In genomic region chr15:98763179-98763578, GRCh38 we compare ENCODE assay signal across 25 cellular contexts.
DNase-seq lines count a peak whose midpoint lies in the region; ATAC-seq, FAIRE-seq and TF ChIP-seq lines count a peak whose summit lies in the region.
"Had no signal": no experiment of that assay in that cellular context is flagged by ENCODE, and none has a peak within 500 bp of the region (broad histone marks: within the 10 kb centered on the region; RNA-seq: fewer than 3 reads in every experiment).

No MANE protein-coding gene starts in this region.

- peaks cover 0 to 9% of the 10 kb centered on the region in 2 donors for H3K4me1 ChIP-seq in breast epithelium
- no peaks in the 10 kb centered on the region for H3K4me1 ChIP-seq in astrocyte (ENCODE audit: insufficient read depth, low read length)
- H3K4me1 ChIP-seq in HepG2 (ENCODE audit: insufficient read depth, low read length), result peaks cover 18% of the 10 kb centered on the region
- H3K4me1 ChIP-seq in thyroid gland, result peaks cover 28 to 50% of the 10 kb centered on the region in 2 donors

- no peak for TF ChIP-seq EP300 in HepG2 (IDR thresholded peaks at IDR 0.05; ENCODE audit: low read depth in 2 of 2, low read length in 2 of 2)
- no peak for TF ChIP-seq EP300 in HepG2 (CRISPR knock-in tag; IDR thresholded peaks at IDR 0.05; ENCODE audit: borderline replicate concordance)

- in situ Hi-C loops in HepG2 (cut with HindIII; ENCODE audit: extremely low pct_ligation_motif_present, low pct_unique_long_range_greater_than_20kb), result no loop called here

- H3K36me3 ChIP-seq in breast epithelium (no peaks in the 10 kb centered on the region), astrocyte (ENCODE audit: insufficient read depth, low read length) (no peaks in the 10 kb centered on the region), HepG2 (replicated peaks in 1 of 2; ENCODE audit: control insufficient read depth in 1 of 2, insufficient read depth in 2 of 2, low read length in 2 of 2) (no peaks in the 10 kb centered on the region), thyroid gland (no peaks in the 10 kb centered on the region)
- H3K36me3 ChIP-seq: esophagus muscularis mucosa, gastroesophageal sphincter, MG63 had no signal

- intact Hi-C loops in breast epithelium (cut with DNase I; ENCODE audit: low total_unique reads) (no loop called here), MCF 10A (cut with micrococcal nuclease) (no loop called here), HepG2 (cut with micrococcal nuclease; ENCODE audit: unreplicated experiment) (no loop called here), thyroid gland (cut with DNase I) (no loop called here)

- no peaks in the 10 kb centered on the region for H3K27me3 ChIP-seq in breast epithelium
- H3K27me3 ChIP-seq in astrocyte (ENCODE audit: insufficient read depth, low read length), result no peaks in the 10 kb centered on the region
- H3K27me3 ChIP-seq in HepG2 (ENCODE audit: control insufficient read depth in 1 of 2, insufficient read depth in 2 of 2, low read length in 2 of 2), result no peaks in the 10 kb centered on the region
- H3K27me3 ChIP-seq in thyroid gland, result no peaks in the 10 kb centered on the region
- H3K27me3 ChIP-seq: BLaER1, esophagus muscularis mucosa, gastroesophageal sphincter, MG63 had no signal

- no peak for TF ChIP-seq RAD21 in HepG2 (CRISPR knock-in tag; IDR thresholded peaks at IDR 0.05)

- no peak overlapping the region for H2AFZ ChIP-seq in astrocyte (ENCODE audit: low read depth, low read length)
- H2AFZ ChIP-seq in HepG2 (ENCODE audit: low read length), result no peak overlapping the region

- H3K27ac Mint-ChIP-seq in MCF 10A (ENCODE audit: low read depth, unreplicated experiment) (no peak overlapping the region), astrocyte (ENCODE audit: unreplicated experiment) (peak overlapping the region; percentile 77)

- no peak overlapping the region for H3K4me3 Mint-ChIP-seq in MCF 10A (ENCODE audit: unreplicated experiment)
- no peak overlapping the region for H3K4me3 Mint-ChIP-seq in astrocyte (ENCODE audit: unreplicated experiment)
- H3K4me3 Mint-ChIP-seq: activated T-cell treated with anti-CD3 and anti-CD28 coated beads, Interleukin-2, amount 50 U/mL, for 4 hours had no signal

- H3K4me2 ChIP-seq in astrocyte (ENCODE audit: low read length) (no peak overlapping the region), HepG2 (ENCODE audit: low read depth, low read length) (no peak overlapping the region)
- H3K4me2 ChIP-seq: BLaER1 had no signal

- ATAC-seq in HepG2 (no peak), HG03571 (IDR thresholded peaks at IDR 0.05; ENCODE audit: unreplicated experiment) (no peak), HG03108 (IDR thresholded peaks at IDR 0.05; ENCODE audit: unreplicated experiment) (no peak)
- ATAC-seq: activated T-cell treated with anti-CD3 and anti-CD28 coated beads, Interleukin-2, amount 50 U/mL, for 4 hours; gastroesophageal sphincter; left cardiac atrium; sciatic nerve had no signal

- 72% methylated on average over 4 of the region's 4 CpGs for WGBS in HepG2 (ENCODE audit: low lambda C conversion rate)
- 57 to 58% methylated on average over 4 of the region's 4 CpGs for WGBS in thyroid gland, 2 donors

- peak overlapping the region; percentile 70 to 84 for H3K27ac ChIP-seq in breast epithelium
- no peak overlapping the region for H3K27ac ChIP-seq in astrocyte (ENCODE audit: low read depth, low read length)
- H3K27ac ChIP-seq in HepG2 (ENCODE audit: extremely low read length, insufficient read depth, low read length), result no peak overlapping the region
- H3K27ac ChIP-seq in thyroid gland, result peak overlapping the region; percentile 29 to 76 (median 43)
- H3K27ac ChIP-seq: BLaER1, esophagus muscularis mucosa, gastroesophageal sphincter, HL-60 had no signal

- DNase-seq in breast epithelium (ENCODE audit: low spot score in 2 of 2) (peak in 1 of 2 donors; percentile 43), MCF 10A (ENCODE audit: unreplicated experiment) (no peak), astrocyte (ENCODE audit: low read depth) (no peak), HepG2 (ENCODE audit: low spot score) (no peak), thyroid gland (no peak), NCI-H1436 treated with DMSO at 0.1 percent for 48 hours (lab: John Stamatoyannopoulos, UW) (no peak)
- DNase-seq: activated CD8-positive, alpha-beta memory T cell treated with anti-CD3 and anti-CD28 coated beads for 24 hours; activated naive CD4-positive, alpha-beta T cell treated with Interleukin-2 at 50 U/mL for 16 hours; activated T-cell treated with anti-CD3 and anti-CD28 coated beads, Interleukin-2, amount 50 U/mL, for 4 hours; anterior cingulate cortex; cerebellar nuclear complex; EL; left cardiac atrium; MG63; NCI-H1694; NCI-H524; SHP77; SW 1271 had no signal

- BruUV-seq in MCF 10A (replicated peaks; lab: Mats Ljungman, UMichigan), result no TSS peak
- no TSS peak for BruUV-seq in HepG2 (replicated peaks; lab: Mats Ljungman, UMichigan)

- POLR2A ChIA-PET in MCF 10A (lab: Yijun Ruan, JAX), result interaction anchor here (1.1 to 1.6 kb wide), 2 partner anchors 9 to 103 kb away, joined by 3 read pairs; no protein-coding TSS in a partner anchor
- POLR2A ChIA-PET in HepG2 (lab: Yijun Ruan, JAX), result no interaction called here

- H3K4me3 ChIP-seq in breast epithelium, result no peak overlapping the region
- no peak overlapping the region for H3K4me3 ChIP-seq in astrocyte (ENCODE audit: insufficient read depth, low read depth, low read length)
- H3K4me3 ChIP-seq in HepG2 (replicated peaks in 1 of 3; ENCODE audit: insufficient read depth in 1 of 3, low read depth in 2 of 3, low read length in 3 of 3), result no peak overlapping the region
- no peak overlapping the region for H3K4me3 ChIP-seq in thyroid gland (replicated peaks in 1 of 3)
- H3K4me3 ChIP-seq: BLaER1, esophagus muscularis mucosa, gastroesophageal sphincter, MG63 had no signal

- CTCF ChIA-PET in MCF 10A (lab: Yijun Ruan, JAX) (no interaction called here), HepG2 (lab: Yijun Ruan, JAX; ENCODE audit: low intra/inter-chr PET ratio, low total read pairs) (no interaction called here)

- H4K20me1 ChIP-seq in astrocyte (ENCODE audit: insufficient read depth, low read length) (peaks cover 92% of the 10 kb centered on the region), HepG2 (ENCODE audit: insufficient read depth, low read length) (peaks cover 42% of the 10 kb centered on the region)

- peaks cover 12% of the 10 kb centered on the region for H3K4me1 Mint-ChIP-seq in MCF 10A (ENCODE audit: insufficient read depth, unreplicated experiment)
- H3K4me1 Mint-ChIP-seq in astrocyte (ENCODE audit: low read depth, unreplicated experiment), result peaks cover 37% of the 10 kb centered on the region

- H3K79me2 ChIP-seq in astrocyte (ENCODE audit: insufficient read depth, low read length) (peaks cover 100% of the 10 kb centered on the region), HepG2 (ENCODE audit: insufficient read depth, low read length) (peaks cover 86% of the 10 kb centered on the region)

- TF ChIP-seq POLR2A in breast epithelium (IDR thresholded peaks at IDR 0.05) (no peak), HepG2 (IDR thresholded peaks at IDR 0.05; ENCODE audit: insufficient read depth in 1 of 2, low read depth in 2 of 2, low read length in 2 of 2) (no peak), thyroid gland (IDR thresholded peaks at IDR 0.05) (no peak)

- H3K9me3 Mint-ChIP-seq in MCF 10A (ENCODE audit: unreplicated experiment) (no peaks in the 10 kb centered on the region), astrocyte (ENCODE audit: unreplicated experiment) (no peaks in the 10 kb centered on the region)
- H3K9me3 Mint-ChIP-seq: activated T-cell treated with anti-CD3 and anti-CD28 coated beads, Interleukin-2, amount 50 U/mL, for 4 hours had no signal

- FAIRE-seq in astrocyte (lab: Jason Lieb, UNC) (no peak), HepG2 (lab: Jason Lieb, UNC) (no peak)

- no peak overlapping the region for H3K9ac ChIP-seq in astrocyte (ENCODE audit: low read length)
- no peak overlapping the region for H3K9ac ChIP-seq in HepG2 (ENCODE audit: insufficient read depth, low read depth, low read length)
- H3K9ac ChIP-seq: BLaER1 had no signal

- TF ChIP-seq CTCF in breast epithelium (IDR thresholded peaks at IDR 0.05) (no peak), MCF 10A (IDR thresholded peaks at IDR 0.05; ENCODE audit: unreplicated experiment) (no peak), astrocyte (IDR thresholded peaks at IDR 0.05; ENCODE audit: insufficient read depth, low read depth, low read length) (no peak), HepG2 (CRISPR knock-in tag; IDR thresholded peaks at IDR 0.05) (no peak), thyroid gland (IDR thresholded peaks at IDR 0.05) (no peak)

- H3K27me3 Mint-ChIP-seq in MCF 10A (ENCODE audit: insufficient read depth, unreplicated experiment) (no peaks in the 10 kb centered on the region), astrocyte (ENCODE audit: low read depth, unreplicated experiment) (no peaks in the 10 kb centered on the region)

- H3K9me3 ChIP-seq in breast epithelium (no peaks in the 10 kb centered on the region), astrocyte (ENCODE audit: insufficient read depth, low read depth, low read length) (no peaks in the 10 kb centered on the region), HepG2 (ENCODE audit: low read length) (no peaks in the 10 kb centered on the region), thyroid gland (no peaks in the 10 kb centered on the region)
- H3K9me3 ChIP-seq: BLaER1, esophagus muscularis mucosa, gastroesophageal sphincter, MG63 had no signal

- H3K36me3 Mint-ChIP-seq in MCF 10A (ENCODE audit: insufficient read depth, unreplicated experiment) (no peaks in the 10 kb centered on the region), astrocyte (ENCODE audit: low read depth, unreplicated experiment) (no peaks in the 10 kb centered on the region)

TF ChIP-seq in HepG2, 621 proteins besides CTCF, POLR2A, EP300 and RAD21 (continues in another document):
- TF ChIP-seq, protein P1, sequence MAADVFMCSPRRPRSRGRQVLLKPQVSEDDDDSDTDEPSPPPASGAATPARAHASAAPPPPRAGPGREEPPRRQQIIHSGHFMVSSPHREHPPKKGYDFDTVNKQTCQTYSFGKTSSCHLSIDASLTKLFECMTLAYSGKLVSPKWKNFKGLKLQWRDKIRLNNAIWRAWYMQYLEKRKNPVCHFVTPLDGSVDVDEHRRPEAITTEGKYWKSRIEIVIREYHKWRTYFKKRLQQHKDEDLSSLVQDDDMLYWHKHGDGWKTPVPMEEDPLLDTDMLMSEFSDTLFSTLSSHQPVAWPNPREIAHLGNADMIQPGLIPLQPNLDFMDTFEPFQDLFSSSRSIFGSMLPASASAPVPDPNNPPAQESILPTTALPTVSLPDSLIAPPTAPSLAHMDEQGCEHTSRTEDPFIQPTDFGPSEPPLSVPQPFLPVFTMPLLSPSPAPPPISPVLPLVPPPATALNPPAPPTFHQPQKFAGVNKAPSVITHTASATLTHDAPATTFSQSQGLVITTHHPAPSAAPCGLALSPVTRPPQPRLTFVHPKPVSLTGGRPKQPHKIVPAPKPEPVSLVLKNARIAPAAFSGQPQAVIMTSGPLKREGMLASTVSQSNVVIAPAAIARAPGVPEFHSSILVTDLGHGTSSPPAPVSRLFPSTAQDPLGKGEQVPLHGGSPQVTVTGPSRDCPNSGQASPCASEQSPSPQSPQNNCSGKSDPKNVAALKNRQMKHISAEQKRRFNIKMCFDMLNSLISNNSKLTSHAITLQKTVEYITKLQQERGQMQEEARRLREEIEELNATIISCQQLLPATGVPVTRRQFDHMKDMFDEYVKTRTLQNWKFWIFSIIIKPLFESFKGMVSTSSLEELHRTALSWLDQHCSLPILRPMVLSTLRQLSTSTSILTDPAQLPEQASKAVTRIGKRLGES (CRISPR knock-in tag; IDR thresholded peaks at IDR 0.05; ENCODE audit: borderline replicate concordance), result no peak

Comparison
In these comparisons a context has a peak if more than half of its experiments do, and no peak if none do; other contexts are left out.
1. H3K27ac ChIP-seq: peak in breast epithelium (2 of 2) and thyroid gland (3 of 3); none in astrocyte (single experiment) and HepG2 (single experiment).